ENCODE assay signal across 8 cellular contexts in genomic region chr11:55942785-55943392, GRCh38. TPM values are rescaled to one million over a fixed set of nuclear protein-coding genes. Genes with fewer than 3 reads are reported as not detected.
DNase-seq lines count a peak whose midpoint lies in the region; ATAC-seq and TF ChIP-seq lines count a peak whose summit lies in the region.

No MANE protein-coding gene starts in this region.

- H3K27ac Mint-ChIP-seq in type B pancreatic cell = no peak overlapping the region
- no peak overlapping the region for H3K27ac Mint-ChIP-seq in T-helper 2 cell treated with Interferon-gamma antibody and Interleukin-4, amounts not matched to agents 5 μg/mL and 100 μg/mL, for 36 hours

- no peak for ATAC-seq in GM21367 (IDR thresholded peaks at IDR 0.05; ENCODE audit: unreplicated experiment)

- no peaks in the 10 kb centered on the region for H3K9me3 ChIP-seq in NT2/D1 (ENCODE audit: insufficient read depth, low read length)
- no peaks in the 10 kb centered on the region for H3K9me3 ChIP-seq in ascending aorta

- TF ChIP-seq CTCF in type B pancreatic cell (conservative IDR thresholded peaks at IDR 0.05) (peak; percentile 83), ascending aorta (IDR thresholded peaks at IDR 0.05) (no peak)

- H3K4me3 ChIP-seq in NT2/D1 (ENCODE audit: insufficient read length, low read depth) (no peak overlapping the region), ascending aorta (no peak overlapping the region)

- no peak overlapping the region for H3K4me3 Mint-ChIP-seq in type B pancreatic cell
- H3K4me3 Mint-ChIP-seq in T-helper 2 cell treated with Interferon-gamma antibody and Interleukin-4, amounts not matched to agents 5 μg/mL and 100 μg/mL, for 36 hours = no peak overlapping the region

- H3K4me1 ChIP-seq in NT2/D1 (ENCODE audit: insufficient read depth, insufficient read length) (no peaks in the 10 kb centered on the region), ascending aorta (no peaks in the 10 kb centered on the region)

- no peak overlapping the region for H3K27ac ChIP-seq in ascending aorta

- H3K36me3 ChIP-seq in NT2/D1 (ENCODE audit: insufficient read depth, insufficient read length, low read length) (no peaks in the 10 kb centered on the region), ascending aorta (no peaks in the 10 kb centered on the region)

- H3K4me1 Mint-ChIP-seq in type B pancreatic cell (ENCODE audit: unreplicated experiment) = no peaks in the 10 kb centered on the region
- H3K4me1 Mint-ChIP-seq in T-helper 2 cell treated with Interferon-gamma antibody and Interleukin-4, amounts not matched to agents 5 μg/mL and 100 μg/mL, for 36 hours (ENCODE audit: low read depth) = no peaks in the 10 kb centered on the region

- H3K9ac ChIP-seq in NT2/D1 (ENCODE audit: insufficient read length, low read depth) = no peak overlapping the region

- H3K27me3 ChIP-seq in NT2/D1 (ENCODE audit: insufficient read depth, insufficient read length) = no peaks in the 10 kb centered on the region
- no peaks in the 10 kb centered on the region for H3K27me3 ChIP-seq in ascending aorta

- DNase-seq in DMS114 treated with DMSO at 0.1 percent for 48 hours (lab: John Stamatoyannopoulos, UW; ENCODE audit: unreplicated experiment) (peak; percentile 63), HEK293T (ENCODE audit: extremely low spot score) (peak; percentile 4), NT2/D1 (ENCODE audit: low read depth, low spot score) (peak; percentile 57), fibroblast of peridontal ligament (ENCODE audit: extremely low read depth) (peak; percentile 11), type B pancreatic cell (ENCODE audit: extremely low spot score, unreplicated experiment) (no peak), ascending aorta (ENCODE audit: low spot score in 2 of 2) (no peak)
- DNase-seq in T-helper 2 cell treated with Interferon-gamma antibody and Interleukin-4, amounts not matched to agents 5 μg/mL and 100 μg/mL, for 36 hours (ENCODE audit: low spot score) = no peak

- no peaks in the 10 kb centered on the region for H3K27me3 Mint-ChIP-seq in type B pancreatic cell
- no peaks in the 10 kb centered on the region for H3K27me3 Mint-ChIP-seq in T-helper 2 cell treated with Interferon-gamma antibody and Interleukin-4, amounts not matched to agents 5 μg/mL and 100 μg/mL, for 36 hours (ENCODE audit: low read depth)

- CTCF ChIA-PET in HEK293T (lab: Yijun Ruan, JAX) = no interaction called here

- POLR2A ChIA-PET in HEK293T (lab: Yijun Ruan, JAX) = no interaction called here

- no peaks in the 10 kb centered on the region for H3K36me3 Mint-ChIP-seq in type B pancreatic cell
- no peaks in the 10 kb centered on the region for H3K36me3 Mint-ChIP-seq in T-helper 2 cell treated with Interferon-gamma antibody and Interleukin-4, amounts not matched to agents 5 μg/mL and 100 μg/mL, for 36 hours (ENCODE audit: low read depth)

- intact Hi-C loops in ascending aorta (cut with DNase I) = no loop called here

- no peaks in the 10 kb centered on the region for H3K9me3 Mint-ChIP-seq in type B pancreatic cell
- peaks cover 4% of the 10 kb centered on the region for H3K9me3 Mint-ChIP-seq in T-helper 2 cell treated with Interferon-gamma antibody and Interleukin-4, amounts not matched to agents 5 μg/mL and 100 μg/mL, for 36 hours

TF ChIP-seq in HEK293T, 16 proteins besides CTCF, POLR2A, EP300 and RAD21:
- TF ChIP-seq PKNOX1 (IDR thresholded peaks at IDR 0.05) (no peak), TARDBP (IDR thresholded peaks at IDR 0.05) (no peak), LEF1 (IDR thresholded peaks at IDR 0.05; ENCODE audit: borderline replicate concordance) (no peak), FOXA1 (IDR thresholded peaks at IDR 0.05) (no peak), CTBP1 (IDR thresholded peaks at IDR 0.05; ENCODE audit: borderline replicate concordance) (no peak), NFRKB (IDR thresholded peaks at IDR 0.05) (no peak)
TF ChIP-seq in HEK293T: peak in this region for 0.

RNA-seq across cellular contexts. Expression of gene OR5I1, which starts 6.7 kb away (rescaled TPM):
- total RNA-seq in type B pancreatic cell (ENCODE audit: low replicate concordance) (not detected in 2 replicates), ascending aorta (not detected)

RNA-seq across cellular contexts. Expression of gene OR10AG1, which starts 26.9 kb away (rescaled TPM):
- total RNA-seq in type B pancreatic cell (ENCODE audit: low replicate concordance) = not detected in 2 replicates
- 0.64 TPM for total RNA-seq in ascending aorta

RNA-seq across cellular contexts. Expression of gene OR5W2, which starts 28.5 kb away (rescaled TPM):
- total RNA-seq in type B pancreatic cell (ENCODE audit: low replicate concordance) (not detected in 2 replicates), ascending aorta (not detected)

RNA-seq across cellular contexts. Expression of gene OR5F1, which starts 51.5 kb away (rescaled TPM):
- total RNA-seq in type B pancreatic cell (ENCODE audit: low replicate concordance) (not detected in 2 replicates), ascending aorta (not detected)

RNA-seq across cellular contexts. Expression of gene TRIM51, which starts 59.8 kb away (rescaled TPM):
- total RNA-seq in type B pancreatic cell (ENCODE audit: low replicate concordance) = not detected in 2 replicates
- total RNA-seq in ascending aorta = not detected

Comparison
In these comparisons a context has a peak if more than half of its experiments do, and no peak if none do; other contexts are left out.
1. DNase-seq: peak in DMS114 treated with DMSO at 0.1 percent for 48 hours (single experiment), HEK293T (single experiment), NT2/D1 (single experiment) and fibroblast of peridontal ligament (single experiment); none in type B pancreatic cell (single experiment), ascending aorta (0 of 2) and T-helper 2 cell treated with Interferon-gamma antibody and Interleukin-4, amounts not matched to agents 5 μg/mL and 100 μg/mL, for 36 hours (single experiment).